9 cellular contexts compared by ENCODE assay signal in genomic region chr17:48555616-48556533, GRCh38. TPM values are rescaled to one million over a fixed set of nuclear protein-coding genes. Genes with fewer than 3 reads are reported as not detected.
DNase-seq lines count a peak whose midpoint lies in the region; ATAC-seq and TF ChIP-seq lines count a peak whose summit lies in the region.
"Had no signal": no experiment of that assay in that cellular context is flagged by ENCODE, and none has a peak within 500 bp of the region (broad histone marks: within the 10 kb centered on the region; RNA-seq: fewer than 3 reads in every experiment).

No MANE protein-coding gene starts in this region.

- H3K36me3 Mint-ChIP-seq in T-helper 1 cell treated with Interleukin-12 subunit alpha and Interleukin-12 subunit beta and Interleukin-4 antibody, amounts not matched to agents 30 μg/mL and 1 μg/mL, for 36 hours (ENCODE audit: low read depth): peaks cover 27% of the 10 kb centered on the region
- H3K36me3 Mint-ChIP-seq in activated T-helper 2 cell treated with anti-CD3 and anti-CD28 coated beads, Interferon-gamma antibody, Interleukin-2, Interleukin-4, amounts not matched to agents 10 μg/mL and 5 μg/mL and 100 μg/mL, durations not matched to agents 14 hours and 24 hours and 36 hours (ENCODE audit: low read depth): peaks cover 3% of the 10 kb centered on the region
- peaks cover 4 to 22% (median 10%) of the 10 kb centered on the region in 3 donors for H3K36me3 Mint-ChIP-seq in immature natural killer cell

- peak overlapping the region; percentile 35 to 88 for H3K27ac ChIP-seq in tibial artery
- H3K27ac ChIP-seq: C4-2B had no signal

- TF ChIP-seq CTCF in tibial artery (IDR thresholded peaks at IDR 0.05): no peak

- no peak overlapping the region for H3K27ac Mint-ChIP-seq in T-helper 1 cell treated with Interleukin-12 subunit alpha and Interleukin-12 subunit beta and Interleukin-4 antibody, amounts not matched to agents 30 μg/mL and 1 μg/mL, for 36 hours
- no peak overlapping the region for H3K27ac Mint-ChIP-seq in activated T-helper 2 cell treated with anti-CD3 and anti-CD28 coated beads, Interferon-gamma antibody, Interleukin-2, Interleukin-4, amounts not matched to agents 10 μg/mL and 5 μg/mL and 100 μg/mL, durations not matched to agents 14 hours and 24 hours and 36 hours
- peak overlapping the region in 4 of 6 donors; percentile 16 to 86 (median 69) for H3K27ac Mint-ChIP-seq in immature natural killer cell

- H3K4me3 ChIP-seq in tibial artery: peak overlapping the region; percentile 43 to 67

- no peaks in the 10 kb centered on the region for H3K36me3 ChIP-seq in tibial artery

- H3K4me1 Mint-ChIP-seq in T-helper 1 cell treated with Interleukin-12 subunit alpha and Interleukin-12 subunit beta and Interleukin-4 antibody, amounts not matched to agents 30 μg/mL and 1 μg/mL, for 36 hours (ENCODE audit: low read depth): peaks cover 13% of the 10 kb centered on the region
- peaks cover 9% of the 10 kb centered on the region for H3K4me1 Mint-ChIP-seq in activated T-helper 2 cell treated with anti-CD3 and anti-CD28 coated beads, Interferon-gamma antibody, Interleukin-2, Interleukin-4, amounts not matched to agents 10 μg/mL and 5 μg/mL and 100 μg/mL, durations not matched to agents 14 hours and 24 hours and 36 hours (ENCODE audit: low read depth)
- H3K4me1 Mint-ChIP-seq in immature natural killer cell: peaks cover 8 to 28% of the 10 kb centered on the region in 2 donors

- H3K9me3 ChIP-seq in tibial artery: no peaks in the 10 kb centered on the region

- DNase-seq in T-helper 1 cell (no peak), immature natural killer cell (peak in 2 of 3 donors; percentile 19 to 32), tibial artery (no peak), Kasumi-1 (lab: John Stamatoyannopoulos, UW) (no peak), NOMO-1 (lab: John Stamatoyannopoulos, UW; ENCODE audit: unreplicated experiment in 2 of 2) (no peak)
- DNase-seq in activated T-helper 2 cell treated with anti-CD3 and anti-CD28 coated beads, Interferon-gamma antibody, Interleukin-2, Interleukin-4, amounts not matched to agents 10 μg/mL and 5 μg/mL and 100 μg/mL, durations not matched to agents 14 hours and 24 hours and 36 hours (ENCODE audit: low spot score): no peak

- H3K4me3 Mint-ChIP-seq in T-helper 1 cell treated with Interleukin-12 subunit alpha and Interleukin-12 subunit beta and Interleukin-4 antibody, amounts not matched to agents 30 μg/mL and 1 μg/mL, for 36 hours: peak overlapping the region; percentile 85
- peak overlapping the region; percentile 79 for H3K4me3 Mint-ChIP-seq in activated T-helper 2 cell treated with anti-CD3 and anti-CD28 coated beads, Interferon-gamma antibody, Interleukin-2, Interleukin-4, amounts not matched to agents 10 μg/mL and 5 μg/mL and 100 μg/mL, durations not matched to agents 14 hours and 24 hours and 36 hours (ENCODE audit: low read depth)
- H3K4me3 Mint-ChIP-seq in immature natural killer cell: peak overlapping the region; percentile 81 to 96 (median 93)

- ATAC-seq in GM21786 (IDR thresholded peaks at IDR 0.05; ENCODE audit: unreplicated experiment): no peak

- no peaks in the 10 kb centered on the region for H3K27me3 ChIP-seq in tibial artery

- H3K27me3 Mint-ChIP-seq in T-helper 1 cell treated with Interleukin-12 subunit alpha and Interleukin-12 subunit beta and Interleukin-4 antibody, amounts not matched to agents 30 μg/mL and 1 μg/mL, for 36 hours (ENCODE audit: low read depth): peaks cover 46% of the 10 kb centered on the region
- peaks cover 24% of the 10 kb centered on the region for H3K27me3 Mint-ChIP-seq in activated T-helper 2 cell treated with anti-CD3 and anti-CD28 coated beads, Interferon-gamma antibody, Interleukin-2, Interleukin-4, amounts not matched to agents 10 μg/mL and 5 μg/mL and 100 μg/mL, durations not matched to agents 14 hours and 24 hours and 36 hours (ENCODE audit: low read depth)
- peaks cover 8 to 17% (median 11%) of the 10 kb centered on the region in 3 donors for H3K27me3 Mint-ChIP-seq in immature natural killer cell (ENCODE audit: low read depth in 3 of 3)

- H3K9me3 Mint-ChIP-seq in T-helper 1 cell treated with Interleukin-12 subunit alpha and Interleukin-12 subunit beta and Interleukin-4 antibody, amounts not matched to agents 30 μg/mL and 1 μg/mL, for 36 hours: no peaks in the 10 kb centered on the region
- H3K9me3 Mint-ChIP-seq in activated T-helper 2 cell treated with anti-CD3 and anti-CD28 coated beads, Interferon-gamma antibody, Interleukin-2, Interleukin-4, amounts not matched to agents 10 μg/mL and 5 μg/mL and 100 μg/mL, durations not matched to agents 14 hours and 24 hours and 36 hours: no peaks in the 10 kb centered on the region
- H3K9me3 Mint-ChIP-seq in immature natural killer cell: no peaks in the 10 kb centered on the region

- H3K4me1 ChIP-seq in tibial artery: peaks cover 0 to 43% (median 16%) of the 10 kb centered on the region in 4 donors

- intact Hi-C loops in activated T-helper 2 cell treated with anti-CD3 and anti-CD28 coated beads, Interferon-gamma antibody, Interleukin-2, Interleukin-4, amounts not matched to agents 10 μg/mL and 5 μg/mL and 100 μg/mL, durations not matched to agents 14 hours and 24 hours and 36 hours (cut with micrococcal nuclease): no loop called here
- intact Hi-C loops in tibial artery (cut with DNase I; ENCODE audit: low total_unique reads): no loop called here

RNA-seq across cellular contexts. Expression of gene HOXB2, which starts 11.0 kb away (rescaled TPM):
- 22.2 and 23.9 TPM in 2 replicates for total RNA-seq in activated T-helper 2 cell treated with anti-CD3 and anti-CD28 coated beads, Interferon-gamma antibody, Interleukin-2, Interleukin-4, amounts not matched to agents 10 μg/mL and 5 μg/mL and 100 μg/mL, durations not matched to agents 14 hours and 24 hours and 36 hours
- 10 to 100 TPM; 15.9 to 32.6 (median 18.3) TPM for polyA plus RNA-seq in immature natural killer cell

RNA-seq across cellular contexts. Expression of gene HOXB4, which starts 22.3 kb away (rescaled TPM):
- total RNA-seq in activated T-helper 2 cell treated with anti-CD3 and anti-CD28 coated beads, Interferon-gamma antibody, Interleukin-2, Interleukin-4, amounts not matched to agents 10 μg/mL and 5 μg/mL and 100 μg/mL, durations not matched to agents 14 hours and 24 hours and 36 hours: 3.0 and 3.3 TPM in 2 replicates
- under 1 TPM in 2 of 3 donors, not detected in 1; 0.14 to 0.53 TPM for polyA plus RNA-seq in immature natural killer cell

RNA-seq across cellular contexts. Expression of gene HOXB1, which starts 25.1 kb away (rescaled TPM):
- not detected in 2 replicates for total RNA-seq in activated T-helper 2 cell treated with anti-CD3 and anti-CD28 coated beads, Interferon-gamma antibody, Interleukin-2, Interleukin-4, amounts not matched to agents 10 μg/mL and 5 μg/mL and 100 μg/mL, durations not matched to agents 14 hours and 24 hours and 36 hours
- polyA plus RNA-seq in immature natural killer cell: not detected

RNA-seq across cellular contexts. Expression of gene HOXB3, which starts 34.2 kb away (rescaled TPM):
- 3.8 and 4.6 TPM in 2 replicates for total RNA-seq in activated T-helper 2 cell treated with anti-CD3 and anti-CD28 coated beads, Interferon-gamma antibody, Interleukin-2, Interleukin-4, amounts not matched to agents 10 μg/mL and 5 μg/mL and 100 μg/mL, durations not matched to agents 14 hours and 24 hours and 36 hours
- polyA plus RNA-seq in immature natural killer cell: under 1 TPM in 2 of 3 donors, not detected in 1; 0.26 to 0.45 TPM

RNA-seq across cellular contexts. Expression of gene HOXB5, which starts 37.7 kb away (rescaled TPM):
- not detected in 2 replicates for total RNA-seq in activated T-helper 2 cell treated with anti-CD3 and anti-CD28 coated beads, Interferon-gamma antibody, Interleukin-2, Interleukin-4, amounts not matched to agents 10 μg/mL and 5 μg/mL and 100 μg/mL, durations not matched to agents 14 hours and 24 hours and 36 hours
- polyA plus RNA-seq in immature natural killer cell: not detected

Comparison
In these comparisons a context has a peak if more than half of its experiments do, and no peak if none do; other contexts are left out.
1. H3K27ac Mint-ChIP-seq: peak in immature natural killer cell (4 of 6); none in T-helper 1 cell treated with Interleukin-12 subunit alpha and Interleukin-12 subunit beta and Interleukin-4 antibody, amounts not matched to agents 30 μg/mL and 1 μg/mL, for 36 hours (single experiment) and activated T-helper 2 cell treated with anti-CD3 and anti-CD28 coated beads, Interferon-gamma antibody, Interleukin-2, Interleukin-4, amounts not matched to agents 10 μg/mL and 5 μg/mL and 100 μg/mL, durations not matched to agents 14 hours and 24 hours and 36 hours (single experiment).
2. DNase-seq: peak in immature natural killer cell (2 of 3); none in T-helper 1 cell (0 of 5), activated T-helper 2 cell treated with anti-CD3 and anti-CD28 coated beads, Interferon-gamma antibody, Interleukin-2, Interleukin-4, amounts not matched to agents 10 μg/mL and 5 μg/mL and 100 μg/mL, durations not matched to agents 14 hours and 24 hours and 36 hours (single experiment), tibial artery (0 of 2), Kasumi-1 (0 of 2) and NOMO-1 (0 of 2).
3. Peak in every context shown above with its lines, with median percentiles within 50 percentile points of each other: H3K4me3 Mint-ChIP-seq.